6 cellular contexts compared by ENCODE assay signal in genomic region chr4:39571504-39571903, GRCh38.
"Had no signal": no experiment of that assay in that cellular context is flagged by ENCODE, and none has a peak within 500 bp of the region (broad histone marks: within the 10 kb centered on the region; RNA-seq: fewer than 3 reads in every experiment).

No MANE protein-coding gene starts in this region.

- H2AFZ ChIP-seq: GM23338 had no signal

- H3K4me3 ChIP-seq: GM23338, K562 had no signal

- FAIRE-seq: H1, H54, K562 had no signal

- H3K27ac ChIP-seq: HL-60 had no signal

- H3K4me2 ChIP-seq: GM23338 had no signal

- DNase-seq: H9 had no signal

- ATAC-seq: GM23338, K562 had no signal
